27 cellular contexts compared by ENCODE assay signal in the genomic region with DNA sequence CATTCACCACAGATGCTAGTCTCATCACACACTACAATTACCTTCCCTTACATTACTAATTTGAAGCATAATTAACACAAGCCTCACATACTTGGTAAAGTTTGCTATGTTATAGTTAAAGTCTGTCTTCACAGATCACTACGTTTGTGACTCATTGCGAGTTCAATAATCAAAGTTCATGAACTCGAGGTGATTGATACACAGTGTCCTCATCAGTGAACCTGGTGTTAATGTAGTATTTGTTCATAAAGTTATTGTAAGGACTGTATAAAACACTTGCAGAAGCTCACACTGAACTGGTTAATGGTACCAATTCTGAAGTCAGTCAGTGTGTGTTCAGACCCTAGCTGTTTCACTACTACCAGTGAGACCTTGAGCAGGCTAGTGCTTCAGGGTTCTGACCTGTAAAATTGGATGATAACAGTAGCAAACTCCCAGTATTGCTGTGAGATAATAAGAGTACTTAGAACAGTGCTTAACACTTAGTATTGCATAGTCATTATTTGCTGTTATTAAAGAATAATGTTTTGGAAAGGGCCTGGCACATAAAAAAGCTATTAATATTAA.
"Had no signal": no experiment of that assay in that cellular context is flagged by ENCODE, and none has a peak within 500 bp of the region (broad histone marks: within the 10 kb centered on the region; RNA-seq: fewer than 3 reads in every experiment).

No MANE protein-coding gene starts in this region.

- H3K27me3 ChIP-seq: stomach, suprapubic skin, testis, thyroid gland, tibial artery, tibial nerve, transverse colon, upper lobe of left lung, upper lobe of right lung, uterus, vagina had no signal

- H3K27ac ChIP-seq: stomach, suprapubic skin, testis, thoracic aorta, thyroid gland, tibial artery, tibial nerve, transverse colon, upper lobe of left lung, upper lobe of right lung, uterus, vagina had no signal

- H3K36me3 ChIP-seq: stomach, suprapubic skin, thoracic aorta, thyroid gland, tibial artery, tibial nerve, transverse colon, upper lobe of left lung, upper lobe of right lung, uterus, vagina had no signal

- H3K4me1 ChIP-seq: stomach, suprapubic skin, testis, thyroid gland, tibial artery, tibial nerve, transverse colon, upper lobe of left lung, upper lobe of right lung, uterus, vagina had no signal

- H3K9me3 ChIP-seq: stomach, suprapubic skin, testis, thoracic aorta, thyroid gland, tibial artery, transverse colon, upper lobe of left lung, upper lobe of right lung, uterus, vagina had no signal

- DNase-seq: stimulated activated CD4-positive, alpha-beta T cell treated with anti-CD3 and anti-CD28 coated beads, Interleukin-2, amount 100 ng/mL, for 48 hours; stimulated activated CD4-positive, alpha-beta T cell treated with anti-CD3 and anti-CD28 coated beads, Interleukin-4, amount 100 ng/mL, for 1 hour; stimulated activated CD4-positive, alpha-beta T cell treated with anti-CD3 and anti-CD28 coated beads, Interleukin-4, amount 100 ng/mL, for 24 hours; stimulated activated CD4-positive, alpha-beta T cell treated with anti-CD3 and anti-CD28 coated beads, Interleukin-4, amount 100 ng/mL, for 4 hours; stimulated activated CD8-positive, alpha-beta memory T cell treated with anti-CD3 and anti-CD28 coated beads, Interleukin-4, amount 100 ng/mL, for 48 hours; stimulated activated naive B cell treated with anti-CD40 and anti-IgM and Interleukin-4, amounts not matched to agents 10 μg/mL and 1 μg/mL and 100 μg/mL, for 72 hours; stimulated activated naive CD4-positive, alpha-beta T cell; stimulated activated naive CD4-positive, alpha-beta T cell treated with Interleukin-2 at 50 U/mL for 16 hours; stimulated activated naive CD8-positive, alpha-beta T cell treated with anti-CD3 and anti-CD28 coated beads, Interleukin-15, amount 100 ng/mL, for 72 hours; stimulated activated naive CD8-positive, alpha-beta T cell treated with anti-CD3 and anti-CD28 coated beads, Interleukin-15, Interleukin-2, amounts not matched to agents 100 U/mL and 50 U/mL, for 24 hours; stomach; substantia nigra; testis; thyroid gland; tibial artery; transverse colon; trophoblast cell; upper lobe of left lung; upper lobe of right lung; uterus had no signal

- FAIRE-seq: urothelium cell line had no signal

- H3K4me3 ChIP-seq: stomach, suprapubic skin, testis, thoracic aorta, thyroid gland, tibial artery, tibial nerve, transverse colon, upper lobe of left lung, upper lobe of right lung, uterus, vagina had no signal

- ATAC-seq: stimulated activated effector memory CD8-positive, alpha-beta T cell treated with anti-CD3 and anti-CD28 coated beads, Interleukin-12 subunit alpha, Interleukin-12 subunit beta, amount 100 ng/mL, for 72 hours; stimulated activated memory B cell treated with anti-CD40 and anti-IgM and Interleukin-4, amounts not matched to agents 10 μg/mL and 1 μg/mL and 100 μg/mL, for 72 hours; stimulated activated naive B cell treated with anti-CD40 and anti-IgM and Interleukin-4, amounts not matched to agents 10 μg/mL and 1 μg/mL and 100 μg/mL, for 72 hours; stimulated activated naive CD8-positive, alpha-beta T cell treated with anti-CD3 and anti-CD28 coated beads, Interleukin-15, amount 100 ng/mL, for 72 hours; stimulated activated naive CD8-positive, alpha-beta T cell treated with anti-CD3 and anti-CD28 coated beads, Interleukin-15, Interleukin-2, amounts not matched to agents 100 U/mL and 50 U/mL, for 24 hours; upper lobe of right lung had no signal
